ENCODE assay signal across 28 cellular contexts in the genomic region with DNA sequence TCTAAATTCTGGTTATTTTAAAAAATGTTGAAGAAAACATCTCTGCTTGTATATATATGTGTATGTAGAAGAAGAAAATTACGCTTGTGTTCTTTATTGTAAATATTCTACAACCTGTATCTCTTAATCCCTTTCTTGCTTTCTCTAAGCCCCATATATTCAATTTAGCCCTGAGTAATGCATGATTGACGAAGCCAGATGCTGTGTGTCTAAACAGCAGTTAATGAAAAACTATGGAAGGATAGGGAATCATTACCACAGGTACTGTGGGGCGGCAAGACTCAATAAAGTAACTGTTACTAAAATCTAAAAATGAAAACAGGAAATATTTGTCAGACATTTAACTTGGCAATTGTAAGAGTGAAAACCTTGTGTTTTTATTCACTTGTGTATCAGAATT.
"Had no signal": no experiment of that assay in that cellular context is flagged by ENCODE, and none has a peak within 500 bp of the region (broad histone marks: within the 10 kb centered on the region; RNA-seq: fewer than 3 reads in every experiment).

No MANE protein-coding gene starts in this region.

- H3K4me3 Mint-ChIP-seq: activated naive CD4-positive, alpha-beta T cell treated with anti-CD3 and anti-CD28 coated beads for 36 hours; activated naive CD8-positive, alpha-beta T cell treated with anti-CD3 and anti-CD28 coated beads, Interleukin-2, amount 10 ng/mL, durations not matched to agents 7 days and 5 days; activated T-helper 1 cell treated with anti-CD3 and anti-CD28 coated beads, Interleukin-12 subunit alpha, Interleukin-12 subunit beta, Interleukin-2, Interleukin-4 antibody, amounts not matched to agents 30 ng/mL and 10 ng/mL and 1 ng/mL, durations not matched to agents 14 hours and 24 hours and 36 hours; effector memory CD8-positive, alpha-beta T cell; naive thymus-derived CD4-positive, alpha-beta T cell; stimulated activated memory B cell treated with anti-CD40 and anti-IgM and Interleukin-4, amounts not matched to agents 10 μg/mL and 1 μg/mL and 100 μg/mL, for 72 hours; stimulated activated naive CD8-positive, alpha-beta T cell treated with anti-CD3 and anti-CD28 coated beads, Interleukin-15, amount 100 ng/mL, for 72 hours; T-helper 1 cell treated with Interleukin-12 subunit alpha and Interleukin-12 subunit beta and Interleukin-4 antibody, amounts not matched to agents 30 μg/mL and 1 μg/mL, for 36 hours had no signal

- H3K9me3 ChIP-seq: pancreas, prostate gland, sigmoid colon, upper lobe of right lung had no signal

- H3K27ac ChIP-seq: brain microvascular endothelial cell, heart right ventricle, left ventricle myocardium inferior, pancreas, prostate gland, sigmoid colon, upper lobe of right lung, VCaP had no signal

- H3K4me3 ChIP-seq: heart right ventricle, left ventricle myocardium inferior, lung, pancreas, prostate gland, sigmoid colon, smooth muscle cell, upper lobe of right lung had no signal

- H3K4me1 ChIP-seq: heart right ventricle, left ventricle myocardium inferior, pancreas, prostate gland, upper lobe of right lung had no signal

- ATAC-seq: effector memory CD8-positive, alpha-beta T cell; heart right ventricle; naive thymus-derived CD4-positive, alpha-beta T cell; pancreas; stimulated activated memory B cell treated with anti-CD40 and anti-IgM and Interleukin-4, amounts not matched to agents 10 μg/mL and 1 μg/mL and 100 μg/mL, for 72 hours; stimulated activated naive CD8-positive, alpha-beta T cell treated with anti-CD3 and anti-CD28 coated beads, Interleukin-15, amount 100 ng/mL, for 72 hours; upper lobe of right lung had no signal

- DNase-seq: activated CD4-positive, alpha-beta T cell treated with anti-CD3 and anti-CD28 coated beads for 48 hours; activated CD4-positive, alpha-beta T cell treated with anti-CD3 and anti-CD28 coated beads, Interleukin-2, amount 50 U/mL, for 48 hours; activated CD8-positive, alpha-beta memory T cell treated with anti-CD3 and anti-CD28 coated beads for 24 hours; activated effector memory CD4-positive, alpha-beta T cell treated with anti-CD3 and anti-CD28 coated beads, Interleukin-2, amount 50 U/mL, for 16 hours; activated naive CD4-positive, alpha-beta T cell treated with anti-CD3 and anti-CD28 coated beads for 36 hours; activated naive CD8-positive, alpha-beta T cell treated with anti-CD3 and anti-CD28 coated beads, Interleukin-2, amount 10 ng/mL, durations not matched to agents 7 days and 5 days; brain microvascular endothelial cell; cortex of kidney; effector memory CD8-positive, alpha-beta T cell; heart right ventricle; left ventricle myocardium inferior; naive thymus-derived CD4-positive, alpha-beta T cell; pancreas; sigmoid colon; stimulated activated CD4-positive, alpha-beta T cell treated with anti-CD3 and anti-CD28 coated beads, Interleukin-1b, Interleukin-23, amount 100 ng/mL, for 48 hours; stimulated activated CD4-positive, alpha-beta T cell treated with anti-CD3 and anti-CD28 coated beads, Interleukin-4, amount 100 ng/mL, for 4 hours; stimulated activated CD8-positive, alpha-beta memory T cell treated with anti-CD3 and anti-CD28 coated beads, Interleukin-4, amount 100 ng/mL, for 48 hours; stimulated activated naive CD8-positive, alpha-beta T cell treated with anti-CD3 and anti-CD28 coated beads, Interleukin-15, amount 100 ng/mL, for 72 hours; substantia nigra; T-helper 9 cell; upper lobe of right lung had no signal

- H3K27me3 ChIP-seq: brain microvascular endothelial cell, heart right ventricle, pancreas, sigmoid colon, upper lobe of right lung had no signal

- H3K4me1 Mint-ChIP-seq: activated naive CD8-positive, alpha-beta T cell treated with anti-CD3 and anti-CD28 coated beads, Interleukin-2, amount 10 ng/mL, durations not matched to agents 7 days and 5 days; naive thymus-derived CD4-positive, alpha-beta T cell; stimulated activated memory B cell treated with anti-CD40 and anti-IgM and Interleukin-4, amounts not matched to agents 10 μg/mL and 1 μg/mL and 100 μg/mL, for 72 hours; stimulated activated naive CD8-positive, alpha-beta T cell treated with anti-CD3 and anti-CD28 coated beads, Interleukin-15, amount 100 ng/mL, for 72 hours had no signal

- H3K9me3 Mint-ChIP-seq: activated naive CD8-positive, alpha-beta T cell treated with anti-CD3 and anti-CD28 coated beads, Interleukin-2, amount 10 ng/mL, durations not matched to agents 7 days and 5 days had no signal

- H3K27me3 Mint-ChIP-seq: activated naive CD8-positive, alpha-beta T cell treated with anti-CD3 and anti-CD28 coated beads, Interleukin-2, amount 10 ng/mL, durations not matched to agents 7 days and 5 days; effector memory CD8-positive, alpha-beta T cell; naive thymus-derived CD4-positive, alpha-beta T cell; stimulated activated memory B cell treated with anti-CD40 and anti-IgM and Interleukin-4, amounts not matched to agents 10 μg/mL and 1 μg/mL and 100 μg/mL, for 72 hours; stimulated activated naive CD8-positive, alpha-beta T cell treated with anti-CD3 and anti-CD28 coated beads, Interleukin-15, amount 100 ng/mL, for 72 hours had no signal

- H3K36me3 ChIP-seq: brain microvascular endothelial cell, heart right ventricle, left ventricle myocardium inferior, pancreas, prostate gland, sigmoid colon, upper lobe of right lung had no signal

- H3K27ac Mint-ChIP-seq: activated naive CD4-positive, alpha-beta T cell treated with anti-CD3 and anti-CD28 coated beads for 36 hours; activated naive CD8-positive, alpha-beta T cell treated with anti-CD3 and anti-CD28 coated beads, Interleukin-2, amount 10 ng/mL, durations not matched to agents 7 days and 5 days; activated T-helper 1 cell treated with anti-CD3 and anti-CD28 coated beads, Interleukin-12 subunit alpha, Interleukin-12 subunit beta, Interleukin-2, Interleukin-4 antibody, amounts not matched to agents 30 ng/mL and 10 ng/mL and 1 ng/mL, durations not matched to agents 14 hours and 24 hours and 36 hours; effector memory CD8-positive, alpha-beta T cell; naive thymus-derived CD4-positive, alpha-beta T cell; stimulated activated memory B cell treated with anti-CD40 and anti-IgM and Interleukin-4, amounts not matched to agents 10 μg/mL and 1 μg/mL and 100 μg/mL, for 72 hours; stimulated activated naive CD8-positive, alpha-beta T cell treated with anti-CD3 and anti-CD28 coated beads, Interleukin-15, amount 100 ng/mL, for 72 hours; T-helper 1 cell treated with Interleukin-12 subunit alpha and Interleukin-12 subunit beta and Interleukin-4 antibody, amounts not matched to agents 30 μg/mL and 1 μg/mL, for 36 hours had no signal
